ENCODE assay signal across 29 cellular contexts in the genomic region with DNA sequence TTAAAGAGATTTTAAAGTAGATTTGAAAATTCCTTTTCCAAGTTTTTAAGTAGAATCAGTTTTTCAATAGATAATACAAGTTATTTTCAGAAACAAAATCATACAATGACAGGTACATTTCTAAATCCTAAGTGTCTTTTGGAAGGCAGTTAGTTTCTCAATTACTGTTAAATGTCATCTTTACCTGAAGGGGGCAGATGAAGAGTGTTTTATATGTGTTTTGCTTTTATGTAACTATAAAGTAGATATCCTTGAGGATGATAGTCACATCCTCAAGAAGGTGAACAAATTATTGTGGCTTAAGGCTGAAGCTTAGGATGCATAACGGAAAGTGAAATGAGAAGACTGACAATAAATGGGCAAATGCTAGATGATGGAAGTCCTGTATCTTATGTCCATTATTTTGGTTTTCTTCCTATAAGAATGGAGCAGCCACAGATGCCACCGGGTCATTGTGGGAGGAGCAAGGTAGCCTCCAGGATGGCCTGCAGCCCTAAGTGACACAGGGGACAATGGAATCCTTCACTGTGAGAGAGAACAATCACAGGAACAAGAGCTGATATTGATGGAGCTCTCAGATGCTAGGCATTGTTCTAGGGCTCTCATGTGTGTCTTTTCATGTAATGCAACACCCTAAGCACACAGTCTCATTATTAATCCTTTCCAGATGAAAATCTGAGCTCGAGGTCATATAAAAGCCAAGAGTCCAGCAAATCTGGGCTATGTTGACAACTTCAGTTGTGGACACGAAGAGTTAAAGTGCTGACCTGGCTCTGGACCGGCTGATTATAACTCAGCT. TPM values are rescaled to one million over a fixed set of nuclear protein-coding genes. Genes with fewer than 3 reads are reported as not detected.
A peak's percentile ranks its signal among the peaks of the same experiment; 100 is the strongest.
DNase-seq lines count a peak whose midpoint lies in the region; ATAC-seq and TF ChIP-seq lines count a peak whose summit lies in the region.
"Had no signal": no experiment of that assay in that cellular context is flagged by ENCODE, and none has a peak within 500 bp of the region (broad histone marks: within the 10 kb centered on the region; RNA-seq: fewer than 3 reads in every experiment).

No MANE protein-coding gene starts in this region.

- no peak overlapping the region for H2BK120ac ChIP-seq in mesendoderm (ENCODE audit: low read depth, low read length)

- no peak overlapping the region for H2AK5ac ChIP-seq in mesendoderm (ENCODE audit: low read length)

- H3K4me3 ChIP-seq in AG09309 (ENCODE audit: control insufficient read depth, low read depth, low read length) (no peak overlapping the region), PC-3 (ENCODE audit: low read length) (no peak overlapping the region), mesendoderm (ENCODE audit: low read length) (no peak overlapping the region)
- H3K4me3 ChIP-seq: ascending aorta, BLaER1, dorsolateral prefrontal cortex, psoas muscle had no signal

- no peaks in the 10 kb centered on the region for H3K79me1 ChIP-seq in mesendoderm (ENCODE audit: low read length)

- H2BK5ac ChIP-seq in mesendoderm (ENCODE audit: low read length), result no peak overlapping the region

- no peak overlapping the region for H3K27ac Mint-ChIP-seq in HFFc6
- H3K27ac Mint-ChIP-seq: activated naive CD4-positive, alpha-beta T cell treated with anti-CD3 and anti-CD28 coated beads, Interleukin-2, amount 50 U/mL, for 72 hours; activated T-helper 2 cell treated with anti-CD3 and anti-CD28 coated beads, Interferon-gamma antibody, Interleukin-2, Interleukin-4, amounts not matched to agents 10 μg/mL and 5 μg/mL and 100 μg/mL, durations not matched to agents 14 hours and 24 hours and 36 hours had no signal

- peaks cover 3% of the 10 kb centered on the region; the same call in 1 of the 2 replicates for H3K27me3 Mint-ChIP-seq in HFFc6 (ENCODE audit: insufficient read depth)

- intact Hi-C loops in PC-3 (cut with micrococcal nuclease), result no loop called here

- H3K4me2 ChIP-seq in PC-3 (ENCODE audit: low read length) (no peak overlapping the region), mesendoderm (ENCODE audit: low read length) (no peak overlapping the region)
- H3K4me2 ChIP-seq: BLaER1 had no signal

- BruUV-seq in PC-3 (replicated peaks; lab: Mats Ljungman, UMichigan), result no TSS peak

- H4K5ac ChIP-seq in mesendoderm (ENCODE audit: low read length), result no peak overlapping the region

- POLR2A ChIA-PET in PC-3 (lab: Charles Lee; ENCODE audit: unreplicated experiment), result interaction anchor here (0.7 kb wide), 1 partner anchor 20 kb away, joined by 3 read pairs; no protein-coding TSS in a partner anchor

- H3K9ac ChIP-seq in PC-3 (ENCODE audit: low read length) (no peak overlapping the region), mesendoderm (ENCODE audit: low read length) (no peak overlapping the region)
- H3K9ac ChIP-seq: BLaER1 had no signal

- no peaks in the 10 kb centered on the region for H3K4me1 ChIP-seq in PC-3 (ENCODE audit: insufficient read depth, low read length)
- H3K4me1 ChIP-seq in mesendoderm (ENCODE audit: control insufficient read depth, low read depth, low read length), result no peaks in the 10 kb centered on the region
- H3K4me1 ChIP-seq: ascending aorta, BLaER1, Caco-2, psoas muscle had no signal

- H3K27me3 ChIP-seq in PC-3 (ENCODE audit: low read length) (no peaks in the 10 kb centered on the region), mesendoderm (ENCODE audit: insufficient read depth, low read length, poor library complexity) (no peaks in the 10 kb centered on the region)
- H3K27me3 ChIP-seq: ascending aorta, BLaER1 had no signal

- H3K18ac ChIP-seq in mesendoderm (ENCODE audit: low read length), result no peak overlapping the region

- H3K79me2 ChIP-seq in PC-3 (ENCODE audit: low read length) (no peaks in the 10 kb centered on the region), mesendoderm (ENCODE audit: control insufficient read depth, insufficient read depth, low read length) (no peaks in the 10 kb centered on the region)

- no peak overlapping the region for H3K56ac ChIP-seq in mesendoderm (ENCODE audit: low read length)

- no CpG with 5 or more reads among the region's 5 CpGs for WGBS in mesendoderm (ENCODE audit: extremely low coverage, insufficient coverage, low lambda C conversion rate)

- H4K8ac ChIP-seq in mesendoderm (ENCODE audit: low read depth, low read length), result no peak overlapping the region

- H3K27ac ChIP-seq in PC-3 (ENCODE audit: low read length) (no peak overlapping the region), mesendoderm (ENCODE audit: low read depth, low read length) (no peak overlapping the region)
- H3K27ac ChIP-seq: ascending aorta, BLaER1, dorsolateral prefrontal cortex, epithelial cell of prostate, psoas muscle had no signal

- H3K4me1 Mint-ChIP-seq in HFFc6 (ENCODE audit: low read depth), result peaks cover 13% of the 10 kb centered on the region

- peak; percentile 13 for TF ChIP-seq CTCF in AG09309 (IDR thresholded peaks at IDR 0.05; ENCODE audit: control insufficient read depth, insufficient read depth, low read depth, low read length, missing control alignments)
- peak; percentile 57 for TF ChIP-seq CTCF in HFFc6 (IDR thresholded peaks at IDR 0.05)
- TF ChIP-seq CTCF in PC-3 (conservative IDR thresholded peaks at IDR 0.05; ENCODE audit: low read depth, low read length), result peak; percentile 41; the same call in 1 of the 2 replicates

- no peak overlapping the region for H3K4ac ChIP-seq in mesendoderm (ENCODE audit: low read depth, low read length)

- H3K36me3 ChIP-seq in PC-3 (ENCODE audit: low read depth, low read length) (no peaks in the 10 kb centered on the region), mesendoderm (ENCODE audit: control insufficient read depth, insufficient read depth, low read length) (no peaks in the 10 kb centered on the region)
- H3K36me3 ChIP-seq: ascending aorta, BLaER1 had no signal

- ATAC-seq in PC-3 (no peak), HG03442 (IDR thresholded peaks at IDR 0.05; ENCODE audit: unreplicated experiment) (no peak), GM21447 (IDR thresholded peaks at IDR 0.05; ENCODE audit: unreplicated experiment) (no peak)
- ATAC-seq: activated naive CD4-positive, alpha-beta T cell treated with anti-CD3 and anti-CD28 coated beads, Interleukin-2, amount 50 U/mL, for 72 hours; psoas muscle had no signal

- no peaks in the 10 kb centered on the region for H3K9me3 Mint-ChIP-seq in HFFc6
- H3K9me3 Mint-ChIP-seq: activated naive CD4-positive, alpha-beta T cell treated with anti-CD3 and anti-CD28 coated beads, Interleukin-2, amount 50 U/mL, for 72 hours; activated T-helper 2 cell treated with anti-CD3 and anti-CD28 coated beads, Interferon-gamma antibody, Interleukin-2, Interleukin-4, amounts not matched to agents 10 μg/mL and 5 μg/mL and 100 μg/mL, durations not matched to agents 14 hours and 24 hours and 36 hours had no signal

- H3K23ac ChIP-seq in mesendoderm (ENCODE audit: low read length), result no peak overlapping the region

- H2BK15ac ChIP-seq in mesendoderm (replicated peaks; ENCODE audit: low read depth), result no peak overlapping the region

- no peaks in the 10 kb centered on the region for H3F3A ChIP-seq in PC-3 (ENCODE audit: low read length, unreplicated experiment)

- DNase-seq in AG09309 (ENCODE audit: low read depth), result no peak
- no peak for DNase-seq in HFFc6
- DNase-seq in PC-3, result peak; percentile 21
- DNase-seq in mesendoderm, result peak; percentile 40
- no peak for DNase-seq in NCI-H82 treated with DMSO at 0.1 percent for 48 hours (lab: John Stamatoyannopoulos, UW; ENCODE audit: unreplicated experiment)
- DNase-seq in NCI-H82 (lab: John Stamatoyannopoulos, UW), result no peak
- DNase-seq: activated CD4-positive, alpha-beta T cell treated with anti-CD3 and anti-CD28 coated beads, Interleukin-2, amount 50 U/mL, for 48 hours; activated CD4-positive, CD25-positive, alpha-beta regulatory T cell; activated CD8-positive, alpha-beta memory T cell treated with anti-CD3 and anti-CD28 coated beads, Interleukin-2, amount 50 U/mL, for 48 hours; Caco-2; central memory CD4-positive, alpha-beta T cell; DND-41; dorsolateral prefrontal cortex; HCEC 1CT; head of caudate nucleus; KBM-7; kidney glomerular epithelial cell; NCI-H187; NCI-H526 treated with DMSO at 0.1 percent for 48 hours; psoas muscle; SHP77; trophoblast cell had no signal

- H3K36me3 Mint-ChIP-seq in HFFc6 (ENCODE audit: low read depth), result no peaks in the 10 kb centered on the region
- H3K36me3 Mint-ChIP-seq: activated naive CD4-positive, alpha-beta T cell treated with anti-CD3 and anti-CD28 coated beads, Interleukin-2, amount 50 U/mL, for 72 hours had no signal

- H3K9me2 ChIP-seq in PC-3 (replicated peaks; ENCODE audit: low read length), result no peaks in the 10 kb centered on the region

- H3K4me3 Mint-ChIP-seq in HFFc6, result no peak overlapping the region

- H4K20me1 ChIP-seq in PC-3 (ENCODE audit: low read length), result no peaks in the 10 kb centered on the region
- H4K20me1 ChIP-seq: BLaER1 had no signal

- H2AFZ ChIP-seq in PC-3 (ENCODE audit: low read length), result no peak overlapping the region

- H3K9me3 ChIP-seq in PC-3 (ENCODE audit: low read length), result no peaks in the 10 kb centered on the region
- H3K9me3 ChIP-seq: ascending aorta, BLaER1, Caco-2, psoas muscle had no signal

- CTCF ChIA-PET in PC-3 (lab: Charles Lee), result no interaction called here

RNA-seq across cellular contexts. Expression of gene MKX, which starts 14.1 kb away (rescaled TPM):
- total RNA-seq in HFFc6 (2021; fragmentation: NEBNext Ultra II Directional; extraction: Animal tissue kit (Norgen Biotek cat#: 25700)), result 10 to 100 TPM; 36.6 to 99.7 (median 40.6) TPM
- 2.6 and 3.5 TPM in 2 replicates for total RNA-seq in PC-3 (2014; rRNA removed)
- 1.9 TPM for polyA plus RNA-seq in mesendoderm (2013, experiment 1 of 2)
- polyA plus RNA-seq in mesendoderm (2013, experiment 2 of 2), result 1.8 TPM
- total RNA-seq: activated naive CD4-positive, alpha-beta T cell treated with anti-CD3 and anti-CD28 coated beads, Interleukin-2, amount 50 U/mL, for 72 hours; activated T-helper 2 cell treated with anti-CD3 and anti-CD28 coated beads, Interferon-gamma antibody, Interleukin-2, Interleukin-4, amounts not matched to agents 10 μg/mL and 5 μg/mL and 100 μg/mL, durations not matched to agents 14 hours and 24 hours and 36 hours had no signal

Comparison
In these comparisons a context has a peak if more than half of its experiments do, and no peak if none do; other contexts are left out.
1. DNase-seq: peak in PC-3 (single experiment) and mesendoderm (single experiment); none in AG09309 (single experiment), HFFc6 (single experiment), NCI-H82 treated with DMSO at 0.1 percent for 48 hours (single experiment) and NCI-H82 (single experiment).
2. Peak in every context shown above with its lines, with median percentiles within 50 percentile points of each other: CTCF ChIP-seq.